15 cellular contexts compared by ENCODE assay signal in the genomic region with DNA sequence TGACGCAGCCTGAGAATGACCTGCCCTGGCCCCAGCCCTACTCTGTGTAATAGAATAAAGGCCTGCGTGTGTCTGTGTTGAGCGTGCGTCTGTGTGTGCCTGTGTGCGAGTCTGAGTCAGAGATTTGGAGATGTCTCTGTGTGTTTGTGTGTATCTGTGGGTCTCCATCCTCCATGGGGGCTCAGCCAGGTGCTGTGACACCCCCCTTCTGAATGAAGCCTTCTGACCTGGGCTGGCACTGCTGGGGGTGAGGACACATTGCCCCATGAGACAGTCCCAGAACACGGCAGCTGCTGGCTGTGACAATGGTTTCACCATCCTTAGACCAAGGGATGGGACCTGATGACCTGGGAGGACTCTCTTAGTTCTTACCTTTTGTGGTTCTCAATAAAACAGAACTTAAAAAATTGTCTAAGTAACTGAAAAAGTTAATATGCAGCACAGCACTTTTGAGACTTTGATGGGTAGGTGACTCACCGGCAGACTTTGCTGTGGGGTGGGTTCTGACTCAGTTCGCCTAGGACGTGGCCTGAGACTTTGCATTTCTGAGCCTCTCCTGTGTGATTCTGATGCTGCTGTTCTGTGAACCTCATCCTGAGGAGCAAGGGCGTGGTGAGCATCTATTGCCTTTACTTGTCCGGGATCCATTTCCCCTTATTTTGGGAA. TPM values are rescaled to one million over a fixed set of nuclear protein-coding genes. Genes with fewer than 3 reads are reported as not detected.
DNase-seq lines count a peak whose midpoint lies in the region; ATAC-seq and TF ChIP-seq lines count a peak whose summit lies in the region.
"Had no signal": no experiment of that assay in that cellular context is flagged by ENCODE, and none has a peak within 500 bp of the region (broad histone marks: within the 10 kb centered on the region; RNA-seq: fewer than 3 reads in every experiment).

No MANE protein-coding gene starts in this region.

- H3K4me1 ChIP-seq in endodermal cell (ENCODE audit: control insufficient read depth, insufficient read depth, low read length), result no peaks in the 10 kb centered on the region
- H3K4me1 ChIP-seq: ascending aorta, heart left ventricle, parathyroid adenoma had no signal

- peaks cover 70% of the 10 kb centered on the region for H3K36me3 Mint-ChIP-seq in activated T-cell treated with anti-CD3 and anti-CD28 coated beads, Interleukin-2, amount 50 U/mL, for 24 hours (ENCODE audit: low read depth)
- peaks cover 28% of the 10 kb centered on the region for H3K36me3 Mint-ChIP-seq in endodermal cell (ENCODE audit: low read depth)

- H3K27me3 ChIP-seq in endodermal cell (ENCODE audit: control insufficient read depth, insufficient read depth, low read length, poor library complexity, severe bottlenecking), result no peaks in the 10 kb centered on the region
- H3K27me3 ChIP-seq: ascending aorta; BLaER1 treated with 17β-estradiol and CSF1 and Interleukin-3, amounts not matched to agents 10 nM and 100 nM had no signal

- peaks cover 3% of the 10 kb centered on the region for H3K9me3 Mint-ChIP-seq in activated T-cell treated with anti-CD3 and anti-CD28 coated beads, Interleukin-2, amount 50 U/mL, for 24 hours
- H3K9me3 Mint-ChIP-seq in endodermal cell, result peaks cover 5% of the 10 kb centered on the region

- peaks cover 6% of the 10 kb centered on the region for H3K36me3 ChIP-seq in endodermal cell (ENCODE audit: control insufficient read depth, insufficient read depth, low read length)

- peaks cover 63% of the 10 kb centered on the region for H3K4me1 Mint-ChIP-seq in activated T-cell treated with anti-CD3 and anti-CD28 coated beads, Interleukin-2, amount 50 U/mL, for 24 hours (ENCODE audit: low read depth)
- H3K4me1 Mint-ChIP-seq in endodermal cell, result no peaks in the 10 kb centered on the region

- H3K27ac Mint-ChIP-seq in activated T-cell treated with anti-CD3 and anti-CD28 coated beads, Interleukin-2, amount 50 U/mL, for 24 hours, result peak overlapping the region; percentile 97
- H3K27ac Mint-ChIP-seq in endodermal cell, result peak overlapping the region; percentile 21

- peak overlapping the region; percentile 99 for H3K4me3 Mint-ChIP-seq in activated T-cell treated with anti-CD3 and anti-CD28 coated beads, Interleukin-2, amount 50 U/mL, for 24 hours
- H3K4me3 Mint-ChIP-seq in endodermal cell, result no peak overlapping the region

- TF ChIP-seq CTCF in endodermal cell (conservative IDR thresholded peaks at IDR 0.05) (no peak), GM20000 (IDR thresholded peaks at IDR 0.05; ENCODE audit: extremely low read depth, missing control alignments) (no peak)

- no peak overlapping the region for H3K27ac ChIP-seq in endodermal cell (ENCODE audit: low read depth, low read length)
- H3K27ac ChIP-seq: ascending aorta, heart left ventricle, parathyroid adenoma had no signal

- no peaks in the 10 kb centered on the region for H3K9me3 ChIP-seq in endodermal cell (ENCODE audit: control insufficient read depth, low read length)
- H3K9me3 ChIP-seq: ascending aorta had no signal

- WGBS in endodermal cell (ENCODE audit: insufficient coverage in 1 of 2, insufficient read length in 1 of 2), 2 experiments, result 96 to 97% methylated on average over 7 to 11 of the region's 11 CpGs

- H3K4me3 ChIP-seq in endodermal cell (ENCODE audit: low read length), result no peak overlapping the region
- H3K4me3 ChIP-seq: ascending aorta; BLaER1 treated with 17β-estradiol and CSF1 and Interleukin-3, amounts not matched to agents 10 nM and 100 nM; heart left ventricle had no signal

- DNase-seq in activated CD4-positive, CD25-positive, alpha-beta regulatory T cell treated with anti-CD3 and anti-CD28 coated beads, Interleukin-2, amount 50 U/mL, for 16 hours (ENCODE audit: low read depth, low spot score), result peak; percentile 40
- peak; percentile 77 for DNase-seq in activated T-cell treated with anti-CD3 and anti-CD28 coated beads, Interleukin-2, amount 50 U/mL, for 24 hours
- DNase-seq in endodermal cell, result no peak
- DNase-seq in stimulated activated CD8-positive, alpha-beta memory T cell treated with anti-CD3 and anti-CD28 coated beads, Interleukin-4, amount 100 ng/mL, for 24 hours (ENCODE audit: low read depth), result peak; percentile 45
- DNase-seq in SK-N-DZ (ENCODE audit: low spot score), result no peak
- DNase-seq in GM20000 (ENCODE audit: low spot score), result no peak
- no peak for DNase-seq in DMS79 (lab: John Stamatoyannopoulos, UW)
- DNase-seq: heart left ventricle, NCI-H2107, T-helper 9 cell had no signal

- no peak overlapping the region for H3K9ac ChIP-seq in endodermal cell (ENCODE audit: extremely low read depth, low read length, poor library complexity, severe bottlenecking)
- H3K9ac ChIP-seq: parathyroid adenoma had no signal

- no peaks in the 10 kb centered on the region for H3K27me3 Mint-ChIP-seq in activated T-cell treated with anti-CD3 and anti-CD28 coated beads, Interleukin-2, amount 50 U/mL, for 24 hours
- H3K27me3 Mint-ChIP-seq in endodermal cell (ENCODE audit: insufficient read depth), result no peaks in the 10 kb centered on the region

- ATAC-seq in HG03095 (IDR thresholded peaks at IDR 0.05; ENCODE audit: unreplicated experiment), result no peak

RNA-seq across cellular contexts. Expression of a gene that starts 5.7 kb away (rescaled TPM):
- total RNA-seq in endodermal cell, result 1 to 10 TPM; 4.5 to 6.1 TPM
- polyA plus RNA-seq in endodermal cell (2013, experiment 1 of 2), result 3.1 TPM
- 3.5 TPM for polyA plus RNA-seq in endodermal cell (2013, experiment 2 of 2)
- 0.63 and 1.9 TPM in 2 replicates for polyA plus RNA-seq in SK-N-DZ (2014; cell fraction: cytosol; rRNA removed)
- 21.0 and 32.2 TPM in 2 replicates for polyA plus RNA-seq in SK-N-DZ (2014; cell fraction: nucleus; rRNA removed)

RNA-seq across cellular contexts. Expression of a gene that starts 15.9 kb away (rescaled TPM):
- total RNA-seq in endodermal cell, result 10 to 100 TPM; 54.9 to 55.2 TPM
- polyA plus RNA-seq in endodermal cell (2013, experiment 1 of 2), result 28.0 TPM
- polyA plus RNA-seq in endodermal cell (2013, experiment 2 of 2), result 29.1 TPM
- 51.1 and 55.8 TPM in 2 replicates for polyA plus RNA-seq in SK-N-DZ (2014; cell fraction: cytosol; rRNA removed)
- polyA plus RNA-seq in SK-N-DZ (2014; cell fraction: nucleus; rRNA removed), result 43.3 and 43.6 TPM in 2 replicates

RNA-seq across cellular contexts. Expression of a gene that starts 39.8 kb away (rescaled TPM):
- total RNA-seq in endodermal cell, result 10 to 100 TPM; 63.7 to 65.4 TPM
- polyA plus RNA-seq in endodermal cell (2013, experiment 1 of 2), result 46.2 TPM
- 39.5 TPM for polyA plus RNA-seq in endodermal cell (2013, experiment 2 of 2)
- polyA plus RNA-seq in SK-N-DZ (2014; cell fraction: cytosol; rRNA removed), result 40.0 and 57.1 TPM in 2 replicates
- 114 and 154 TPM in 2 replicates for polyA plus RNA-seq in SK-N-DZ (2014; cell fraction: nucleus; rRNA removed)

RNA-seq across cellular contexts. Expression of a gene that starts 58.7 kb away (rescaled TPM):
- not detected for total RNA-seq in endodermal cell
- not detected for polyA plus RNA-seq in endodermal cell (2013, experiment 1 of 2)
- not detected for polyA plus RNA-seq in endodermal cell (2013, experiment 2 of 2)
- polyA plus RNA-seq in SK-N-DZ (2014; cell fraction: cytosol; rRNA removed), result not detected in 2 replicates
- 0.12 and 0.32 TPM in 2 replicates for polyA plus RNA-seq in SK-N-DZ (2014; cell fraction: nucleus; rRNA removed)
- total RNA-seq: ascending aorta, LHCN-M2 had no signal

Comparison
In these comparisons a context has a peak if more than half of its experiments do, and no peak if none do; other contexts are left out.
1. DNase-seq: peak in activated CD4-positive, CD25-positive, alpha-beta regulatory T cell treated with anti-CD3 and anti-CD28 coated beads, Interleukin-2, amount 50 U/mL, for 16 hours (single experiment), activated T-cell treated with anti-CD3 and anti-CD28 coated beads, Interleukin-2, amount 50 U/mL, for 24 hours (single experiment) and stimulated activated CD8-positive, alpha-beta memory T cell treated with anti-CD3 and anti-CD28 coated beads, Interleukin-4, amount 100 ng/mL, for 24 hours (single experiment); none in endodermal cell (single experiment), SK-N-DZ (single experiment), GM20000 (single experiment) and DMS79 (single experiment).